Comparison of ENCODE assay signal across 2 cellular contexts in genomic region chr17:30000755-30001257, GRCh38.
TF ChIP-seq lines count a peak whose summit lies in the region.

No MANE protein-coding gene starts in this region.

TF ChIP-seq in IMR-90, 13 proteins besides CTCF, POLR2A, EP300 and RAD21:
- TF ChIP-seq NFE2L2 (IDR thresholded peaks at IDR 0.05; ENCODE audit: low read depth, low read length) (no peak), SMC3 (IDR thresholded peaks at IDR 0.05; ENCODE audit: low read depth, low read length) (no peak), FOS (IDR thresholded peaks at IDR 0.05; ENCODE audit: low read depth, low read length) (no peak), RFX5 (IDR thresholded peaks at IDR 0.05; ENCODE audit: low read depth, low read length) (no peak), BHLHE40 (IDR thresholded peaks at IDR 0.05; ENCODE audit: low read depth, low read length) (no peak), USF2 (IDR thresholded peaks at IDR 0.05; ENCODE audit: low read depth, low read length) (no peak), MAFK (IDR thresholded peaks at IDR 0.05; ENCODE audit: low read depth, low read length) (no peak), RCOR1 (IDR thresholded peaks at IDR 0.05; ENCODE audit: insufficient replicate concordance, low read length) (no peak), MAZ (IDR thresholded peaks at IDR 0.05; ENCODE audit: borderline replicate concordance, low read depth, low read length) (no peak), ELK1 (IDR thresholded peaks at IDR 0.05; ENCODE audit: borderline replicate concordance, low read depth, low read length) (no peak), CHD1 (IDR thresholded peaks at IDR 0.05; ENCODE audit: low read depth, low read length) (no peak), CEBPB (IDR thresholded peaks at IDR 0.05; ENCODE audit: low read depth, low read length) (no peak), MXI1 (IDR thresholded peaks at IDR 0.05; ENCODE audit: borderline replicate concordance, low read depth, low read length) (no peak)

TF ChIP-seq in GM12878, 131 proteins besides CTCF, POLR2A, EP300 and RAD21:
- no peak for TF ChIP-seq BHLHE40 (IDR thresholded peaks at IDR 0.05; ENCODE audit: borderline replicate concordance in 1 of 2, low read depth in 2 of 2, low read length in 1 of 2)
TF ChIP-seq in GM12878: peak in this region for 0.
